In the genomic region with DNA sequence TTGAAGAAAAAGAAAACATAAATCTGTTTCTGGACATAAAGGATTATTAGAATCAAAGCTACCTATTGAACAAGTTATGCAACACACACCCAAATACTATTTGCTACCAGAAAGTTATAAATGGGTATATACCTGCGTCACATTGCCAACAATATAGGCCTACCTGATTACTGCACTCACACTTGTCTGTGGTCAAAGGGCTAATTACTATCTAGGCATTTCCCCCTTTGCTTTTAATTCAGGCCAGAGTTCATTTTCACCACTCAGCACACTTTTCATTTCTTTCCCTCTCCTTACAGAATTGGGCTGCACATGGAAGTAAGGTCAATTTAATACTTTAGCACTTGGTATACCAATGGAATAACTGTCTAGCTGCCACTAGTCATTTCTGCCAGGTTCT, we compare ENCODE assay signal across 8 cellular contexts. TPM values are rescaled to one million over a fixed set of nuclear protein-coding genes. Genes with fewer than 3 reads are reported as not detected.
DNase-seq lines count a peak whose midpoint lies in the region; ATAC-seq and TF ChIP-seq lines count a peak whose summit lies in the region.

No MANE protein-coding gene starts in this region.

- no peak for TF ChIP-seq CTCF in AG10803 (conservative IDR thresholded peaks at IDR 0.05; ENCODE audit: low read length)
- TF ChIP-seq CTCF in IMR-90 (conservative IDR thresholded peaks at IDR 0.05; ENCODE audit: low read depth, low read length): no peak

- ATAC-seq in IMR-90 (ENCODE audit: low read depth) (no peak), HG03108 (IDR thresholded peaks at IDR 0.05; ENCODE audit: unreplicated experiment) (no peak), HG02763 (IDR thresholded peaks at IDR 0.05; ENCODE audit: unreplicated experiment) (no peak)
- ATAC-seq in naive thymus-derived CD8-positive, alpha-beta T cell: no peak

- intact Hi-C loops in IMR-90 (cut with micrococcal nuclease): loop anchor here (10.0 kb wide), 1 partner anchor 305 kb away; the partner anchor contains the start of gene MAP4K5

- no peak for TF ChIP-seq POLR2A in IMR-90 (IDR thresholded peaks at IDR 0.05; ENCODE audit: low read depth, low read length)

- H3K4me3 Mint-ChIP-seq in naive thymus-derived CD8-positive, alpha-beta T cell: peak overlapping the region; percentile 43 to 96 (median 90)

- peaks cover 19 to 67% (median 46%) of the 10 kb centered on the region in 4 donors for H3K4me1 Mint-ChIP-seq in naive thymus-derived CD8-positive, alpha-beta T cell

- peak overlapping the region; percentile 20; the same call in 1 of the 2 replicates for H3K9ac ChIP-seq in IMR-90 (ENCODE audit: low read depth, low read length)

- H3K36me3 ChIP-seq in IMR-90 (ENCODE audit: control insufficient read depth, insufficient read depth, low read length): no peaks in the 10 kb centered on the region

- H3K4me3 ChIP-seq in AG10803 (ENCODE audit: low read length) (peak overlapping the region; percentile 67), IMR-90 (ENCODE audit: insufficient read depth, low read depth, low read length) (peak overlapping the region; percentile 88; the same call in 1 of the 2 replicates)

- H3K18ac ChIP-seq in IMR-90 (ENCODE audit: low read depth, low read length): no peak overlapping the region

- peak overlapping the region; percentile 49; the same call in 1 of the 2 replicates for H3K14ac ChIP-seq in IMR-90 (replicated peaks; ENCODE audit: low read depth, low read length)

- H2AFZ ChIP-seq in IMR-90 (replicated peaks; ENCODE audit: low read length, poor library complexity): no peak overlapping the region

- H2BK20ac ChIP-seq in IMR-90 (ENCODE audit: low read depth, low read length): no peak overlapping the region

- H4K8ac ChIP-seq in IMR-90 (ENCODE audit: low read depth in 2 of 2, low read length in 2 of 2): no peak overlapping the region

- no peak for TF ChIP-seq RAD21 in IMR-90 (IDR thresholded peaks at IDR 0.05; ENCODE audit: low read length)

- H2BK15ac ChIP-seq in IMR-90 (ENCODE audit: low read depth, low read length): no peak overlapping the region

- TSS peak; percentile 40 for BruUV-seq in IMR-90 (replicated peaks; lab: Mats Ljungman, UMichigan)

- H3K4me1 ChIP-seq in IMR-90 (ENCODE audit: control insufficient read depth, insufficient read depth, low read length): peaks cover 3% of the 10 kb centered on the region; the same call in 1 of the 2 replicates

- H2AK9ac ChIP-seq in IMR-90 (replicated peaks; ENCODE audit: low read depth, low read length, poor library complexity): no peak overlapping the region

- H4K91ac ChIP-seq in IMR-90 (ENCODE audit: insufficient read depth, low read depth, low read length): no peak overlapping the region

- no CpG with 5 or more reads among the region's 1 CpG for WGBS in IMR-90 (ENCODE audit: extremely low coverage in 2 of 2, insufficient read length in 1 of 2), 2 experiments

- H3K9me3 Mint-ChIP-seq in naive thymus-derived CD8-positive, alpha-beta T cell: peaks cover 0 to 3% (median 0%) of the 10 kb centered on the region in 9 donors

- H4K20me1 ChIP-seq in IMR-90 (ENCODE audit: insufficient read depth, low read length): peaks cover 46% of the 10 kb centered on the region

- peak overlapping the region; percentile 83; the same call in 1 of the 2 replicates for H3K23ac ChIP-seq in IMR-90 (ENCODE audit: low read depth, low read length)

- no peak overlapping the region for H3K4ac ChIP-seq in IMR-90 (ENCODE audit: low read depth, low read length)

- DNase-seq in AG10803 (ENCODE audit: low read depth): no peak
- DNase-seq in IMR-90: no peak
- no peak for DNase-seq in naive thymus-derived CD8-positive, alpha-beta T cell
- no peak for DNase-seq in OCI-M2 (lab: John Stamatoyannopoulos, UW; ENCODE audit: unreplicated experiment)
- no peak for DNase-seq in NCI-H2107 (lab: John Stamatoyannopoulos, UW)

- no peak overlapping the region for H2BK5ac ChIP-seq in IMR-90 (ENCODE audit: low read depth, low read length, poor library complexity, severe bottlenecking)

- POLR2A ChIA-PET in IMR-90 (lab: Charles Lee; ENCODE audit: unreplicated experiment): no interaction called here
- POLR2A ChIA-PET in naive thymus-derived CD8-positive, alpha-beta T cell (lab: Charles Lee): interaction anchor here (0.6 to 1.3 kb wide), 5 partner anchors 37 to 528 kb away, joined by 3 to 4 read pairs (median 4); no protein-coding TSS in a partner anchor

- H3K4me2 ChIP-seq in IMR-90 (ENCODE audit: low read depth, low read length): peak overlapping the region; percentile 99

- no peak overlapping the region for H2BK120ac ChIP-seq in IMR-90 (ENCODE audit: low read depth, low read length)

- H3K27me3 Mint-ChIP-seq in naive thymus-derived CD8-positive, alpha-beta T cell: no peaks in the 10 kb centered on the region

- dilution Hi-C loops in IMR-90 (cut with HindIII; ENCODE audit: low sequenced_read_pairs, unreplicated experiment): no loop called here

- peaks cover 0 to 61% of the 10 kb centered on the region in 2 experiments; a peak in 2 of 4 replicates for H3K79me1 ChIP-seq in IMR-90 (ENCODE audit: low read depth in 1 of 2, low read length in 2 of 2)

- no peak overlapping the region for H2AK5ac ChIP-seq in IMR-90 (ENCODE audit: low read depth, low read length)

- H3K9me3 ChIP-seq in IMR-90 (ENCODE audit: control insufficient read depth, insufficient read depth, low read length): no peaks in the 10 kb centered on the region

- H3K27me3 ChIP-seq in IMR-90 (ENCODE audit: control insufficient read depth, insufficient read depth, low read length): no peaks in the 10 kb centered on the region

- H3K56ac ChIP-seq in IMR-90 (ENCODE audit: extremely low read depth, insufficient read depth, low read length): no peak overlapping the region

- H3K36me3 Mint-ChIP-seq in naive thymus-derived CD8-positive, alpha-beta T cell: peaks cover 0 to under 1% (median 0%) of the 10 kb centered on the region in 3 donors

- CTCF ChIA-PET in IMR-90 (lab: Yijun Ruan, JAX): interaction anchor here (0.6 kb wide), 1 partner anchor 30 kb away, joined by 3 read pairs; no protein-coding TSS in a partner anchor

- H3K27ac ChIP-seq in IMR-90 (ENCODE audit: insufficient read depth, low read length) (no peak overlapping the region), cingulate gyrus (ENCODE audit: low read depth, low read length) (peak overlapping the region; percentile 10)

- in situ Hi-C loops in IMR-90 (cut with MboI; ENCODE audit: low sequenced_read_pairs): no loop called here

- peak overlapping the region in 9 of 10 donors; percentile 9 to 95 (median 75) for H3K27ac Mint-ChIP-seq in naive thymus-derived CD8-positive, alpha-beta T cell

- no peak overlapping the region for H4K5ac ChIP-seq in IMR-90 (ENCODE audit: low read depth, low read length)

- H3K9me1 ChIP-seq in IMR-90 (ENCODE audit: insufficient read depth, low read length): no peaks in the 10 kb centered on the region

TF ChIP-seq in IMR-90, 13 proteins besides CTCF, POLR2A, EP300 and RAD21:
- TF ChIP-seq MAFK (IDR thresholded peaks at IDR 0.05; ENCODE audit: low read depth, low read length) (no peak), MAZ (IDR thresholded peaks at IDR 0.05; ENCODE audit: borderline replicate concordance, low read depth, low read length) (no peak), FOS (IDR thresholded peaks at IDR 0.05; ENCODE audit: low read depth, low read length) (no peak), MXI1 (IDR thresholded peaks at IDR 0.05; ENCODE audit: borderline replicate concordance, low read depth, low read length) (no peak), CEBPB (IDR thresholded peaks at IDR 0.05; ENCODE audit: low read depth, low read length) (no peak), CHD1 (IDR thresholded peaks at IDR 0.05; ENCODE audit: low read depth, low read length) (no peak)

RNA-seq across cellular contexts. Expression of gene SOS2, which starts 1.7 kb away (rescaled TPM):
- total RNA-seq in IMR-90 (2012; rRNA removed): 10.9 and 13.1 TPM in 2 replicates
- 5.6 and 6.3 TPM in 2 replicates for polyA plus RNA-seq in IMR-90 (2012; rRNA removed)
- 0.69 and 1.1 TPM in 2 replicates for polyA plus RNA-seq in IMR-90 (2012; cell fraction: cytosol; rRNA removed)
- 2.1 and 8.6 TPM in 2 replicates for polyA plus RNA-seq in IMR-90 (2012; cell fraction: nucleus; rRNA removed; ENCODE audit: low replicate concordance)
- 10 to 100 TPM; 48.6 to 51.6 TPM for total RNA-seq in naive thymus-derived CD8-positive, alpha-beta T cell
- 10 to 100 TPM in 2 of 3 donors, 1 to 10 TPM in 1; 6.0 to 15.0 (median 13.4) TPM for polyA plus RNA-seq in naive thymus-derived CD8-positive, alpha-beta T cell
